Comparison of ENCODE assay signal across 20 cellular contexts in the genomic region with DNA sequence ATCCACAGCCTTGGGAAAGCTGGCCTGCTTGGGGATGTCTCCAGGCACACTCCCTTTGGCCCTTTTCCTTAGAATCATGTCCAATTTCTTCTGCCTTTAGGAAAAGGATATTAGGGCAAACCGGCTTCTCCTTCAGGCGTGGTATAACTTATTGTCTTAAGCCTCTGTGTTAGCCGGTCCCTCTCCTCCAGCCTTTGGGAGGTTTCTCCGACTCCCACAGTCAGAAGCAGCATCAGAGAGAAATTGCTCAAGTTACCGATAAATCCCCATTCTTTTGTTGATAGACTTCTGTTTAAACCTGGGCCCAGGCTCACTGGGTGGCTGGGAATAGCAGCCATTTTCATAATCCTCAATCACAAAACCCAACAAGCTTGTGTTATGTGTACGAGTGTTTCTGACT.
"Had no signal": no experiment of that assay in that cellular context is flagged by ENCODE, and none has a peak within 500 bp of the region (broad histone marks: within the 10 kb centered on the region; RNA-seq: fewer than 3 reads in every experiment).

No MANE protein-coding gene starts in this region.

- ATAC-seq: activated CD8-positive, alpha-beta T cell treated with anti-CD3 and anti-CD28 coated beads, Interleukin-2, amount 10 ng/mL, durations not matched to agents 7 days and 5 days; effector memory CD8-positive, alpha-beta T cell; esophagus mucosa; left lung; natural killer cell treated with Interleukin-12 subunit alpha and Interleukin-12 subunit beta and Interleukin-15 and Interleukin-18, amount 100 ng/mL, for 72 hours; stimulated activated naive CD8-positive, alpha-beta T cell treated with anti-CD3 and anti-CD28 coated beads, Interleukin-15, Interleukin-2, amounts not matched to agents 100 U/mL and 50 U/mL, for 24 hours; upper lobe of right lung had no signal

- FAIRE-seq: astrocyte, endothelial cell of umbilical vein had no signal

- DNase-seq: activated CD4-positive, alpha-beta T cell treated with anti-CD3 and anti-CD28 coated beads for 1 hour; activated CD4-positive, alpha-beta T cell treated with anti-CD3 and anti-CD28 coated beads, Interleukin-2, amount 50 U/mL, for 1 hour; activated CD8-positive, alpha-beta T cell treated with anti-CD3 and anti-CD28 coated beads, Interleukin-2, amount 10 ng/mL, durations not matched to agents 7 days and 5 days; adrenal gland; central memory CD4-positive, alpha-beta T cell; effector memory CD8-positive, alpha-beta T cell; immature natural killer cell; kidney glomerular epithelial cell; left lung; mammary epithelial cell; midbrain; stimulated activated CD4-positive, alpha-beta T cell treated with anti-CD3 and anti-CD28 coated beads, Interleukin-4, amount 100 ng/mL, for 4 hours; stimulated activated naive CD8-positive, alpha-beta T cell treated with anti-CD3 and anti-CD28 coated beads, Interleukin-15, Interleukin-2, amounts not matched to agents 100 U/mL and 50 U/mL, for 24 hours; T-helper 1 cell; T-helper 9 cell; upper lobe of right lung had no signal

- H3K4me3 ChIP-seq: adrenal gland, left lung, upper lobe of right lung had no signal

- H3K9me3 ChIP-seq: adrenal gland, left lung, upper lobe of right lung had no signal

- H3K4me1 ChIP-seq: left lung, upper lobe of right lung had no signal

- H3K27ac ChIP-seq: adrenal gland, left lung, upper lobe of right lung had no signal

- H3K36me3 ChIP-seq: adrenal gland, left lung, upper lobe of right lung had no signal

- H3K27me3 ChIP-seq: adrenal gland, left lung, upper lobe of right lung had no signal
